Comparison of ENCODE assay signal across 8 cellular contexts in genomic region chr5:110727025-110727314, GRCh38. TPM values are rescaled to one million over a fixed set of nuclear protein-coding genes. Genes with fewer than 3 reads are reported as not detected.
DNase-seq lines count a peak whose midpoint lies in the region; ATAC-seq and TF ChIP-seq lines count a peak whose summit lies in the region.

No MANE protein-coding gene starts in this region.

- peak overlapping the region; percentile 53 for H3K27ac Mint-ChIP-seq in activated CD8-positive, alpha-beta memory T cell treated with anti-CD3 and anti-CD28 coated beads, Interleukin-2, amount 10 ng/mL, durations not matched to agents 7 days and 5 days
- no peak overlapping the region for H3K27ac Mint-ChIP-seq in T-helper 17 cell

- H3K27me3 ChIP-seq in gastroesophageal sphincter (no peaks in the 10 kb centered on the region), sigmoid colon (no peaks in the 10 kb centered on the region)

- no peaks in the 10 kb centered on the region for H3K36me3 ChIP-seq in gastroesophageal sphincter
- no peaks in the 10 kb centered on the region for H3K36me3 ChIP-seq in sigmoid colon

- no peak overlapping the region for H3K27ac ChIP-seq in gastroesophageal sphincter
- H3K27ac ChIP-seq in sigmoid colon, result no peak overlapping the region

- H3K4me3 ChIP-seq in gastroesophageal sphincter (peak overlapping the region; percentile 45 to 66), sigmoid colon (peak overlapping the region; percentile 20 to 47 (median 44))

- intact Hi-C loops in sigmoid colon (cut with DNase I), result no loop called here

- H3K9me3 Mint-ChIP-seq in activated CD8-positive, alpha-beta memory T cell treated with anti-CD3 and anti-CD28 coated beads, Interleukin-2, amount 10 ng/mL, durations not matched to agents 7 days and 5 days (ENCODE audit: low read depth), result no peaks in the 10 kb centered on the region

- TF ChIP-seq EP300 in gastroesophageal sphincter (IDR thresholded peaks at IDR 0.05) (no peak), sigmoid colon (IDR thresholded peaks at IDR 0.05) (no peak)

- no peaks in the 10 kb centered on the region for H3K36me3 Mint-ChIP-seq in activated CD8-positive, alpha-beta memory T cell treated with anti-CD3 and anti-CD28 coated beads, Interleukin-2, amount 10 ng/mL, durations not matched to agents 7 days and 5 days
- peaks cover 1% of the 10 kb centered on the region for H3K36me3 Mint-ChIP-seq in T-helper 17 cell (ENCODE audit: low read depth)

- CTCF ChIA-PET in activated CD8-positive, alpha-beta memory T cell treated with anti-CD3 and anti-CD28 coated beads, Interleukin-2, amount 10 ng/mL, durations not matched to agents 7 days and 5 days (lab: Charles Lee), result interaction anchor here (0.8 to 2.6 kb wide), 3 partner anchors 11 to 55 kb away, joined by 3 to 16 read pairs (median 3); partner anchors contain the start of gene SLC25A46

- no peak for TF ChIP-seq POLR2A in gastroesophageal sphincter (IDR thresholded peaks at IDR 0.05)
- TF ChIP-seq POLR2A in sigmoid colon (IDR thresholded peaks at IDR 0.05), result no peak

- DNase-seq in activated CD8-positive, alpha-beta memory T cell treated with anti-CD3 and anti-CD28 coated beads, Interleukin-2, amount 10 ng/mL, durations not matched to agents 7 days and 5 days, result no peak
- DNase-seq in activated CD8-positive, alpha-beta memory T cell treated with anti-CD3 and anti-CD28 coated beads, Interleukin-2, amount 50 U/mL, for 48 hours, result no peak
- DNase-seq in T-helper 17 cell (no peak), sigmoid colon (no peak), nucleus accumbens (lab: John Stamatoyannopoulos, UW) (no peak)
- no peak for DNase-seq in stimulated activated CD8-positive, alpha-beta memory T cell treated with anti-CD3 and anti-CD28 coated beads, Interleukin-4, amount 100 ng/mL, for 48 hours

- peaks cover 6% of the 10 kb centered on the region for H3K4me1 Mint-ChIP-seq in activated CD8-positive, alpha-beta memory T cell treated with anti-CD3 and anti-CD28 coated beads, Interleukin-2, amount 10 ng/mL, durations not matched to agents 7 days and 5 days
- H3K4me1 Mint-ChIP-seq in T-helper 17 cell, result peaks cover 9% of the 10 kb centered on the region

- no peak for TF ChIP-seq CTCF in gastroesophageal sphincter (IDR thresholded peaks at IDR 0.05)
- TF ChIP-seq CTCF in sigmoid colon (IDR thresholded peaks at IDR 0.05), result peak in 1 of 4 experiments; percentile 16

- H3K27me3 Mint-ChIP-seq in activated CD8-positive, alpha-beta memory T cell treated with anti-CD3 and anti-CD28 coated beads, Interleukin-2, amount 10 ng/mL, durations not matched to agents 7 days and 5 days, result no peaks in the 10 kb centered on the region
- peaks cover 6% of the 10 kb centered on the region for H3K27me3 Mint-ChIP-seq in T-helper 17 cell

- H3K9me3 ChIP-seq in T-helper 17 cell (ENCODE audit: control insufficient read depth, low read length, poor library complexity, severe bottlenecking) (no peaks in the 10 kb centered on the region), gastroesophageal sphincter (no peaks in the 10 kb centered on the region), sigmoid colon (no peaks in the 10 kb centered on the region)

- H3K4me1 ChIP-seq in gastroesophageal sphincter (peaks cover 0 to 7% (median 0%) of the 10 kb centered on the region in 3 donors), sigmoid colon (peaks cover 0 to 4% (median 4%) of the 10 kb centered on the region in 4 donors)

- H3K4me3 Mint-ChIP-seq in activated CD8-positive, alpha-beta memory T cell treated with anti-CD3 and anti-CD28 coated beads, Interleukin-2, amount 10 ng/mL, durations not matched to agents 7 days and 5 days, result peak overlapping the region; percentile 78
- peak overlapping the region; percentile 88 for H3K4me3 Mint-ChIP-seq in T-helper 17 cell

- ATAC-seq in activated CD8-positive, alpha-beta memory T cell treated with anti-CD3 and anti-CD28 coated beads, Interleukin-2, amount 10 ng/mL, durations not matched to agents 7 days and 5 days, result peak; percentile 67
- ATAC-seq in HG03095 (IDR thresholded peaks at IDR 0.05; ENCODE audit: unreplicated experiment), result peak; percentile 58
- ATAC-seq in T-helper 17 cell, result peak; percentile 74
- ATAC-seq in gastroesophageal sphincter, result peak; percentile 12

- WGBS in gastroesophageal sphincter (ENCODE audit: low coverage in 1 of 2), 2 donors, result 26 to 36% methylated on average over 5 of the region's 5 CpGs
- 23 to 34% methylated on average over 5 of the region's 5 CpGs for WGBS in sigmoid colon, 2 donors

RNA-seq across cellular contexts. Expression of gene TMEM232, which starts 0.5 kb away (rescaled TPM):
- total RNA-seq in activated CD8-positive, alpha-beta memory T cell treated with anti-CD3 and anti-CD28 coated beads, Interleukin-2, amount 10 ng/mL, durations not matched to agents 7 days and 5 days, result under 1 TPM; 0.28 to 0.76 TPM
- total RNA-seq in T-helper 17 cell, result 1 to 10 TPM in 1 of 2 donors, under 1 TPM in 1; 0.94 to 1.6 TPM
- total RNA-seq in gastroesophageal sphincter, result 1 to 10 TPM; 2.2 to 5.1 (median 3.8) TPM
- total RNA-seq in sigmoid colon, result 1 to 10 TPM; 1.8 to 8.7 (median 3.5) TPM
- 1 to 10 TPM in 2 of 3 donors, under 1 TPM in 1; 0.93 to 5.4 (median 1.8) TPM for polyA plus RNA-seq in sigmoid colon

RNA-seq across cellular contexts. Expression of gene SLC25A46, which starts 11.8 kb away (rescaled TPM):
- total RNA-seq in activated CD8-positive, alpha-beta memory T cell treated with anti-CD3 and anti-CD28 coated beads, Interleukin-2, amount 10 ng/mL, durations not matched to agents 7 days and 5 days, result 10 to 100 TPM; 47.7 to 61.2 TPM
- total RNA-seq in T-helper 17 cell (10 to 100 TPM; 26.7 to 28.3 TPM), gastroesophageal sphincter (10 to 100 TPM; 53.2 to 85.1 (median 68.2) TPM), sigmoid colon (10 to 100 TPM; 51.6 to 71.7 (median 59.3) TPM)
- 10 to 100 TPM; 25.7 to 37.7 (median 32.4) TPM for polyA plus RNA-seq in sigmoid colon

Comparison
In these comparisons a context has a peak if more than half of its experiments do, and no peak if none do; other contexts are left out.
1. ATAC-seq: peak in every context shown above with its lines; median percentile 74 in T-helper 17 cell; 67 in activated CD8-positive, alpha-beta memory T cell treated with anti-CD3 and anti-CD28 coated beads, Interleukin-2, amount 10 ng/mL, durations not matched to agents 7 days and 5 days; 58 in HG03095; 12 in gastroesophageal sphincter.